ENCODE assay signal across 7 cellular contexts in the genomic region with DNA sequence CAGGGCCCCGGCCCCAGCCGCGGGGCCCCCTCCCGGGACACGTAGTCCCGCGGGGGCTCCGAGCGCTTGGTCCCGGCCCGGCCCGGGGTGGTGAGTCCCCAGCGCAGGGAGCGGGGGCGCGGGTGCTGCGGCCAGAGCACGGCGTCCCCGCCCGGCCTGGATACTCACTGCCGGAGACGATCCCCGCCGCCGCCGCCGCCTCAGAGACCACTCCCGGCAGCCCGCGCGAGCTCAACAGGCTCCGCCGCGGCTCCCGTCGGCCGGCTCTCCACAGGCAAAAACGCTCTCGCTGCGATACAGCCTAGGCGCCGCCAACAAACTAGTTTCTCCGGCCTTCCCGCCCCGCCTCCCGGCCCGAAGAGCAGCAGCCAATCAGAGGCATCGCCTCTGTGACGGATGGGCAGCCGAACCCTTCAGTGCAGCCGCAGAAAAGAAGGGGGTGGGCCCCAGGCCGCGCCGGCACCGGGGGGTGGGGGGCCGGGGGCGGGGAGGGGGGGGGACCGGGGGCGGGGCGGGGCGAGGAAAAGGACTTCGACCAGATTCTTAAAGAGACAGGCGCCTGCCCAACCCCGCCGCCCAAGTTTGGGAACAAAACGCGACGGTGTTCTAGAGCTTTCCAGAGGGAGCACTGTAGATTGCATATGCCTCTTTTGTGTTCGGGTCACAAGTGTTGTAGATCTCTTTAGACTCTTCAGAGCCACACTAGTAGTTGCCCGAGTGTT.
DNase-seq lines count a peak whose midpoint lies in the region; ATAC-seq and FAIRE-seq lines count a peak whose summit lies in the region.

KLHL25 (minus strand) TSS at position 328 of the 722 bp plus-strand sequence. CDS start 25,115 bp downstream, outside the sequence.

- FAIRE-seq in GM18507 (lab: Jason Lieb, UNC): peak; percentile 86

- DNase-seq in GM18507 (ENCODE audit: extremely low spot score, insufficient read length, low read depth) (peak; percentile 98), NCI-H1930 (lab: John Stamatoyannopoulos, UW) (peak; percentile 82 to 84), T-helper 22 cell (ENCODE audit: low read depth) (peak; percentile 91), astrocyte of the hippocampus (ENCODE audit: low read depth, low spot score) (peak; percentile 98), hippocampal formation (lab: John Stamatoyannopoulos, UW) (peak; percentile 92 to 97), retina (peak; percentile 94)

- peak; percentile 99 for ATAC-seq in HG02973 (IDR thresholded peaks at IDR 0.05; ENCODE audit: unreplicated experiment)

Comparison
In these comparisons a context has a peak if more than half of its experiments do, and no peak if none do; other contexts are left out.
1. Peak in every context shown above with its lines: DNase-seq and ATAC-seq.